ENCODE assay signal across 27 cellular contexts in genomic region chr1:245266105-245266504, GRCh38.
"Had no signal": no experiment of that assay in that cellular context is flagged by ENCODE, and none has a peak within 500 bp of the region (broad histone marks: within the 10 kb centered on the region; RNA-seq: fewer than 3 reads in every experiment).

No MANE protein-coding gene starts in this region.

- H3K4me3 ChIP-seq: neural progenitor cell, ovary, psoas muscle, skin epidermis, stomach, thoracic aorta, thyroid gland, tibial nerve, upper lobe of left lung, vagina had no signal

- H2AFZ ChIP-seq: neural progenitor cell, parathyroid adenoma had no signal

- ATAC-seq: naive thymus-derived CD8-positive, alpha-beta T cell; psoas muscle; right cardiac atrium; sciatic nerve; stimulated activated effector memory CD8-positive, alpha-beta T cell treated with anti-CD3 and anti-CD28 coated beads, Interleukin-12 subunit alpha, Interleukin-12 subunit beta, amount 100 ng/mL, for 72 hours; stimulated activated naive B cell treated with anti-CD40 and anti-IgM and Interleukin-4, amounts not matched to agents 10 μg/mL and 1 μg/mL and 100 μg/mL, for 72 hours had no signal

- H3K4me2 ChIP-seq: neural progenitor cell had no signal

- H3K4me1 ChIP-seq: parathyroid adenoma, psoas muscle, tibial nerve, upper lobe of left lung, vagina had no signal

- H3K27ac ChIP-seq: neural progenitor cell, ovary, parathyroid adenoma, psoas muscle, skin epidermis, stomach, thoracic aorta, thyroid gland, tibial nerve, upper lobe of left lung, vagina had no signal

- H3K79me2 ChIP-seq: parathyroid adenoma had no signal

- H3K36me3 Mint-ChIP-seq: naive thymus-derived CD8-positive, alpha-beta T cell; natural killer cell treated with Interleukin-12 subunit alpha and Interleukin-12 subunit beta and Interleukin-15 and Interleukin-18, amount 100 ng/mL, for 72 hours; neural progenitor cell; stimulated activated effector memory CD8-positive, alpha-beta T cell treated with anti-CD3 and anti-CD28 coated beads, Interleukin-12 subunit alpha, Interleukin-12 subunit beta, amount 100 ng/mL, for 72 hours; stimulated activated naive B cell treated with anti-CD40 and anti-IgM and Interleukin-4, amounts not matched to agents 10 μg/mL and 1 μg/mL and 100 μg/mL, for 72 hours had no signal

- H3K4me1 Mint-ChIP-seq: naive thymus-derived CD8-positive, alpha-beta T cell; stimulated activated effector memory CD8-positive, alpha-beta T cell treated with anti-CD3 and anti-CD28 coated beads, Interleukin-12 subunit alpha, Interleukin-12 subunit beta, amount 100 ng/mL, for 72 hours had no signal

- H3K27me3 Mint-ChIP-seq: progenitor cell of endocrine pancreas had no signal

- H3K9me3 ChIP-seq: ovary, thoracic aorta, thyroid gland had no signal

- H3K9me3 Mint-ChIP-seq: natural killer cell treated with Interleukin-12 subunit alpha and Interleukin-12 subunit beta and Interleukin-15 and Interleukin-18, amount 100 ng/mL, for 72 hours had no signal

- H3K27ac Mint-ChIP-seq: naive thymus-derived CD8-positive, alpha-beta T cell; natural killer cell treated with Interleukin-12 subunit alpha and Interleukin-12 subunit beta and Interleukin-15 and Interleukin-18, amount 100 ng/mL, for 72 hours; neural progenitor cell; progenitor cell of endocrine pancreas; stimulated activated effector memory CD8-positive, alpha-beta T cell treated with anti-CD3 and anti-CD28 coated beads, Interleukin-12 subunit alpha, Interleukin-12 subunit beta, amount 100 ng/mL, for 72 hours; stimulated activated naive B cell treated with anti-CD40 and anti-IgM and Interleukin-4, amounts not matched to agents 10 μg/mL and 1 μg/mL and 100 μg/mL, for 72 hours; stimulated activated naive CD8-positive, alpha-beta T cell treated with anti-CD3 and anti-CD28 coated beads, Interleukin-15, Interleukin-2, amounts not matched to agents 100 ng/mL and 50 ng/mL, for 24 hours had no signal

- H3K9ac ChIP-seq: neural progenitor cell, parathyroid adenoma had no signal

- H3K27me3 ChIP-seq: neural progenitor cell, ovary, stomach, thyroid gland, tibial nerve, upper lobe of left lung, vagina had no signal

- H3K4me3 Mint-ChIP-seq: naive thymus-derived CD8-positive, alpha-beta T cell; natural killer cell treated with Interleukin-12 subunit alpha and Interleukin-12 subunit beta and Interleukin-15 and Interleukin-18, amount 100 ng/mL, for 72 hours; neural progenitor cell; stimulated activated effector memory CD8-positive, alpha-beta T cell treated with anti-CD3 and anti-CD28 coated beads, Interleukin-12 subunit alpha, Interleukin-12 subunit beta, amount 100 ng/mL, for 72 hours; stimulated activated naive B cell treated with anti-CD40 and anti-IgM and Interleukin-4, amounts not matched to agents 10 μg/mL and 1 μg/mL and 100 μg/mL, for 72 hours; stimulated activated naive CD8-positive, alpha-beta T cell treated with anti-CD3 and anti-CD28 coated beads, Interleukin-15, Interleukin-2, amounts not matched to agents 100 ng/mL and 50 ng/mL, for 24 hours had no signal

- FAIRE-seq: urothelium cell line had no signal

- DNase-seq: naive thymus-derived CD8-positive, alpha-beta T cell; occipital lobe; ovary; psoas muscle; right cardiac atrium; stimulated activated CD4-positive, alpha-beta T cell treated with anti-CD3 and anti-CD28 coated beads, Interleukin-15, amount 100 ng/mL, for 24 hours; stimulated activated CD4-positive, alpha-beta T cell treated with anti-CD3 and anti-CD28 coated beads, Interleukin-2, amount 100 ng/mL, for 24 hours; stimulated activated CD4-positive, alpha-beta T cell treated with anti-CD3 and anti-CD28 coated beads, Interleukin-2, amount 100 ng/mL, for 48 hours; stimulated activated CD4-positive, alpha-beta T cell treated with anti-CD3 and anti-CD28 coated beads, Interleukin-4, amount 100 ng/mL, for 24 hours; stimulated activated naive B cell treated with anti-CD40 and anti-IgM and Interleukin-4, amounts not matched to agents 10 μg/mL and 1 μg/mL and 100 μg/mL, for 72 hours; stimulated activated naive CD4-positive, alpha-beta T cell treated with Interleukin-2 at 50 U/mL for 16 hours; stomach; thyroid gland; trophoblast cell; upper lobe of left lung had no signal

- H3K36me3 ChIP-seq: neural progenitor cell, ovary, stomach, thoracic aorta, thyroid gland, tibial nerve, upper lobe of left lung, vagina had no signal
